In genomic region chr7:84123903-84124573, GRCh38 we compare ENCODE assay signal across 14 cellular contexts.
A peak's percentile ranks its signal among the peaks of the same experiment; 100 is the strongest.
DNase-seq lines count a peak whose midpoint lies in the region; ATAC-seq and TF ChIP-seq lines count a peak whose summit lies in the region.
"Had no signal": no experiment of that assay in that cellular context is flagged by ENCODE, and none has a peak within 500 bp of the region (broad histone marks: within the 10 kb centered on the region; RNA-seq: fewer than 3 reads in every experiment).

No MANE protein-coding gene starts in this region.

- H3K27me3 ChIP-seq in HAP-1 (ENCODE audit: low read depth) = no peaks in the 10 kb centered on the region
- H3K27me3 ChIP-seq in SK-N-SH (ENCODE audit: insufficient read depth) = no peaks in the 10 kb centered on the region
- H3K27me3 ChIP-seq in iPS-20b (ENCODE audit: insufficient read depth, low read length) = no peaks in the 10 kb centered on the region
- H3K27me3 ChIP-seq in rectal smooth muscle tissue (ENCODE audit: control insufficient read depth, insufficient read depth, low read length) = no peaks in the 10 kb centered on the region
- H3K27me3 ChIP-seq: ascending aorta, gastrocnemius medialis, neutrophil had no signal

- no peaks in the 10 kb centered on the region for H3K79me2 ChIP-seq in SK-N-SH (ENCODE audit: insufficient read depth)

- peak overlapping the region; percentile 38 for H3K4me2 ChIP-seq in SK-N-SH

- no peak for TF ChIP-seq CTCF in SK-N-SH (IDR thresholded peaks at IDR 0.05)

- H2AFZ ChIP-seq in SK-N-SH (ENCODE audit: low read depth) = 0 out of 2 replicates have a peak overlapping the region, but pooled peaks have one; percentile 5

- ATAC-seq in HG03442 (IDR thresholded peaks at IDR 0.05; ENCODE audit: unreplicated experiment) = no peak
- ATAC-seq in HG03139 (IDR thresholded peaks at IDR 0.05; ENCODE audit: unreplicated experiment) = no peak
- no peak for ATAC-seq in HG03571 (IDR thresholded peaks at IDR 0.05; ENCODE audit: unreplicated experiment)
- ATAC-seq: activated CD8-positive, alpha-beta memory T cell treated with anti-CD3 and anti-CD28 coated beads, Interleukin-2, amount 10 ng/mL, durations not matched to agents 7 days and 5 days; gastrocnemius medialis; T-cell had no signal

- H3K9me3 ChIP-seq in HAP-1 (no peaks in the 10 kb centered on the region), SK-N-SH (no peaks in the 10 kb centered on the region; the same call in 1 of the 2 replicates), iPS-20b (ENCODE audit: insufficient read depth, low read depth, low read length) (no peaks in the 10 kb centered on the region)
- H3K9me3 ChIP-seq: ascending aorta, gastrocnemius medialis, neutrophil had no signal

- CTCF ChIA-PET in SK-N-SH (lab: Yijun Ruan, JAX) = interaction anchor here (1.0 to 1.3 kb wide), 4 partner anchors 12 to 524 kb away, joined by 3 to 4 read pairs (median 4); no protein-coding TSS in a partner anchor

- POLR2A ChIA-PET in SK-N-SH (lab: Yijun Ruan, JAX) = no interaction called here

- DNase-seq in HAP-1 (ENCODE audit: low spot score in 2 of 2) (peak; percentile 21 to 71), SK-N-SH (no peak)
- DNase-seq in central memory CD4-positive, alpha-beta T cell = no peak
- DNase-seq: activated CD8-positive, alpha-beta memory T cell treated with anti-CD3 and anti-CD28 coated beads, Interleukin-2, amount 10 ng/mL, durations not matched to agents 7 days and 5 days; gastrocnemius medialis; NCI-H446; T-cell had no signal

- TF ChIP-seq RAD21 in SK-N-SH (IDR thresholded peaks at IDR 0.05; ENCODE audit: low read length) = no peak

- in situ Hi-C loops in HAP-1 (cut with MboI; ENCODE audit: low sequenced_read_pairs) = no loop called here

- H3K9ac ChIP-seq in SK-N-SH (no peak overlapping the region), iPS-20b (ENCODE audit: low read depth, low read length) (no peak overlapping the region), rectal smooth muscle tissue (ENCODE audit: low read length) (no peak overlapping the region)

- H3K4me1 ChIP-seq in HAP-1 = peaks cover 23% of the 10 kb centered on the region
- H3K4me1 ChIP-seq in SK-N-SH (ENCODE audit: control insufficient read depth in 1 of 2, insufficient read depth in 2 of 2, low read depth in 1 of 2, low read length in 1 of 2) = peaks cover 0 to 14% of the 10 kb centered on the region in 2 experiments; a peak in 2 of 4 replicates
- peaks cover 14% of the 10 kb centered on the region for H3K4me1 ChIP-seq in iPS-20b (ENCODE audit: insufficient read depth, low read length)
- peaks cover 3% of the 10 kb centered on the region for H3K4me1 ChIP-seq in rectal smooth muscle tissue (ENCODE audit: control insufficient read depth, insufficient read depth, low read length)
- H3K4me1 ChIP-seq: ascending aorta, gastrocnemius medialis had no signal

- 68% methylated on average over 7 of the region's 7 CpGs for WGBS in SK-N-SH (ENCODE audit: low lambda C conversion rate)

- TF ChIP-seq EP300 in SK-N-SH (IDR thresholded peaks at IDR 0.05; ENCODE audit: borderline replicate concordance in 1 of 2, low read depth in 1 of 2, low read length in 1 of 2) = no peak; a peak in 1 of 4 replicates

- H3F3A ChIP-seq in SK-N-SH (replicated peaks; ENCODE audit: insufficient read depth) = peaks cover 7% of the 10 kb centered on the region

- H3K27ac ChIP-seq in SK-N-SH (ENCODE audit: low read depth in 2 of 2, low read length in 1 of 2) (peak overlapping the region; percentile 27 to 39), iPS-20b (ENCODE audit: low read length) (peak overlapping the region; percentile 30), rectal smooth muscle tissue (ENCODE audit: low read depth, low read length) (peak overlapping the region; percentile 40)
- H3K27ac ChIP-seq: ascending aorta, gastrocnemius medialis, neutrophil had no signal

- no peak overlapping the region for H3K4me3 ChIP-seq in HAP-1
- no peak overlapping the region; a peak in 1 of 4 replicates for H3K4me3 ChIP-seq in SK-N-SH (ENCODE audit: low read depth in 2 of 2, low read length in 1 of 2)
- H3K4me3 ChIP-seq in iPS-20b (ENCODE audit: low read length) = no peak overlapping the region
- H3K4me3 ChIP-seq in rectal smooth muscle tissue (ENCODE audit: low read length) = no peak overlapping the region
- H3K4me3 ChIP-seq: ascending aorta, gastrocnemius medialis had no signal

- no peaks in the 10 kb centered on the region for H4K20me1 ChIP-seq in SK-N-SH (ENCODE audit: insufficient read depth)

- H3K9me2 ChIP-seq in SK-N-SH = no peaks in the 10 kb centered on the region

- H3K36me3 ChIP-seq in HAP-1 (replicated peaks) (no peaks in the 10 kb centered on the region), SK-N-SH (replicated peaks in 1 of 2; ENCODE audit: control insufficient read depth in 1 of 2, insufficient read depth in 2 of 2, low read length in 1 of 2) (peaks cover 0 to 6% of the 10 kb centered on the region in 2 experiments), iPS-20b (ENCODE audit: insufficient read depth, low read depth, low read length) (no peaks in the 10 kb centered on the region), rectal smooth muscle tissue (ENCODE audit: control insufficient read depth, insufficient read depth, low read length) (no peaks in the 10 kb centered on the region)
- H3K36me3 ChIP-seq: ascending aorta, gastrocnemius medialis, neutrophil had no signal

TF ChIP-seq in SK-N-SH, 30 proteins besides CTCF, POLR2A, EP300 and RAD21:
- peak; percentile 62 for TF ChIP-seq PBX3 (IDR thresholded peaks at IDR 0.05)
- peak; percentile 30 for TF ChIP-seq TCF12 (IDR thresholded peaks at IDR 0.05)
- TF ChIP-seq FOXJ3 (CRISPR knock-in tag; IDR thresholded peaks at IDR 0.05) = no peak
- no peak for TF ChIP-seq TAF1 (IDR thresholded peaks at IDR 0.05; ENCODE audit: borderline replicate concordance, low read depth, low read length)
- TF ChIP-seq REST (IDR thresholded peaks at IDR 0.05; ENCODE audit: low read depth, low read length) = no peak
- TF ChIP-seq CHD2 (IDR thresholded peaks at IDR 0.05; ENCODE audit: low read length, partially characterized antibody) = no peak
- TF ChIP-seq MEF2A (IDR thresholded peaks at IDR 0.05; ENCODE audit: borderline replicate concordance, low read depth) = peak; percentile 55
- TF ChIP-seq RXRA (IDR thresholded peaks at IDR 0.05; ENCODE audit: borderline replicate concordance, low read depth) = no peak
- TF ChIP-seq SMC3 (IDR thresholded peaks at IDR 0.05; ENCODE audit: low read depth, low read length) = no peak
- no peak for TF ChIP-seq TEAD4 (IDR thresholded peaks at IDR 0.05; ENCODE audit: borderline replicate concordance, insufficient read depth)
- TF ChIP-seq RFX5 (IDR thresholded peaks at IDR 0.05; ENCODE audit: low read length) = no peak

Comparison
In these comparisons a context has a peak if more than half of its experiments do, and no peak if none do; other contexts are left out.
1. DNase-seq: peak in HAP-1 (2 of 2); none in SK-N-SH (single experiment) and central memory CD4-positive, alpha-beta T cell (single experiment).
2. Peak in every context shown above with its lines, with median percentiles within 50 percentile points of each other: H3K27ac ChIP-seq.